In the genomic region with DNA sequence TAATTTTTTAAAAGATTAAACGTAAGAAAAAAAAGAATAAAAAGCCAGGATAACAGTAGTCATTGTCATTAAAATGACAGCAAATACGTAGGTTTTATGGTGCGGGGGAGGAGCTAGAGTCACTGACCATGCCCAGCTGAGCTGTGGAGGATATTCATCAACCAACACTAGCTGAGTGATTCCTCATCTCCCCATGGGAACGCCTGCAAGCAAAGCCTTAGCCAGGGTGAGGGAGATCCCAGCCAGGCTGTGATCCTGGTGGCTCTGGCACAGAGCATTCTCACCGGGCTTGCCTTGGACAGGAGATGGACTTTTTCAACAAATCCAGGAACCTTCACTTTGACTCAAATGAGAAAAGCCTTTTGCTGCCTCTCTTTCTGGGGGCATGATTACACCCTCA, we compare ENCODE assay signal across 28 cellular contexts.
"Had no signal": no experiment of that assay in that cellular context is flagged by ENCODE, and none has a peak within 500 bp of the region (broad histone marks: within the 10 kb centered on the region; RNA-seq: fewer than 3 reads in every experiment).

No MANE protein-coding gene starts in this region.

- H3K27me3 ChIP-seq: esophagus muscularis mucosa, foreskin keratinocyte, gastroesophageal sphincter, heart right ventricle, pancreas, suprapubic skin, transverse colon, vagina had no signal

- ATAC-seq: foreskin keratinocyte; gastroesophageal sphincter; left ventricle myocardium superior; lower lobe of right lung; pancreas; sciatic nerve; stimulated activated naive CD8-positive, alpha-beta T cell treated with anti-CD3 and anti-CD28 coated beads, Interleukin-15, amount 100 ng/mL, for 72 hours had no signal

- DNase-seq: dermis blood vessel endothelial cell; effector memory CD4-positive, alpha-beta T cell; foreskin keratinocyte; glutamatergic neuron; heart right ventricle; hippocampal formation; left cardiac atrium; left ventricle myocardium superior; lower lobe of right lung; naive B cell; occipital lobe; pancreas; retina; stimulated activated CD4-positive, alpha-beta T cell treated with anti-CD3 and anti-CD28 coated beads, Interleukin-12 subunit alpha, Interleukin-12 subunit beta, amount 100 ng/mL, for 4 hours; stimulated activated CD4-positive, alpha-beta T cell treated with anti-CD3 and anti-CD28 coated beads, Interleukin-1b, Interleukin-23, amount 100 ng/mL, for 48 hours; stimulated activated CD4-positive, alpha-beta T cell treated with anti-CD3 and anti-CD28 coated beads, Interleukin-4, amount 100 ng/mL, for 1 hour; stimulated activated CD8-positive, alpha-beta memory T cell treated with anti-CD3 and anti-CD28 coated beads, Interleukin-4, amount 100 ng/mL, for 48 hours; stimulated activated naive CD4-positive, alpha-beta T cell; stimulated activated naive CD8-positive, alpha-beta T cell treated with anti-CD3 and anti-CD28 coated beads, Interleukin-15, amount 100 ng/mL, for 72 hours; transverse colon had no signal

- H3K36me3 ChIP-seq: heart right ventricle, lower lobe of right lung, pancreas, suprapubic skin, transverse colon, vagina had no signal

- H3K27me3 Mint-ChIP-seq: naive B cell had no signal

- H3K4me2 ChIP-seq: smooth muscle cell had no signal

- H3K27ac ChIP-seq: coronary artery, esophagus muscularis mucosa, foreskin keratinocyte, gastroesophageal sphincter, heart right ventricle, lower lobe of right lung, pancreas, suprapubic skin, transverse colon, vagina had no signal

- H3K27ac Mint-ChIP-seq: naive B cell; nephron; stimulated activated naive CD8-positive, alpha-beta T cell treated with anti-CD3 and anti-CD28 coated beads, Interleukin-15, amount 100 ng/mL, for 72 hours had no signal

- H3K4me3 ChIP-seq: coronary artery, esophagus muscularis mucosa, gastroesophageal sphincter, heart right ventricle, lower lobe of right lung, pancreas, smooth muscle cell, suprapubic skin, transverse colon, vagina had no signal

- H3K9me3 Mint-ChIP-seq: nephron had no signal

- H3K4me1 ChIP-seq: foreskin keratinocyte, pancreas had no signal

- H3K4me3 Mint-ChIP-seq: naive B cell; nephron; stimulated activated naive CD8-positive, alpha-beta T cell treated with anti-CD3 and anti-CD28 coated beads, Interleukin-15, amount 100 ng/mL, for 72 hours had no signal

- H3K9me3 ChIP-seq: esophagus muscularis mucosa, gastroesophageal sphincter, lower lobe of right lung, pancreas, vagina had no signal
